Comparison of ENCODE assay signal across 9 cellular contexts in the genomic region with DNA sequence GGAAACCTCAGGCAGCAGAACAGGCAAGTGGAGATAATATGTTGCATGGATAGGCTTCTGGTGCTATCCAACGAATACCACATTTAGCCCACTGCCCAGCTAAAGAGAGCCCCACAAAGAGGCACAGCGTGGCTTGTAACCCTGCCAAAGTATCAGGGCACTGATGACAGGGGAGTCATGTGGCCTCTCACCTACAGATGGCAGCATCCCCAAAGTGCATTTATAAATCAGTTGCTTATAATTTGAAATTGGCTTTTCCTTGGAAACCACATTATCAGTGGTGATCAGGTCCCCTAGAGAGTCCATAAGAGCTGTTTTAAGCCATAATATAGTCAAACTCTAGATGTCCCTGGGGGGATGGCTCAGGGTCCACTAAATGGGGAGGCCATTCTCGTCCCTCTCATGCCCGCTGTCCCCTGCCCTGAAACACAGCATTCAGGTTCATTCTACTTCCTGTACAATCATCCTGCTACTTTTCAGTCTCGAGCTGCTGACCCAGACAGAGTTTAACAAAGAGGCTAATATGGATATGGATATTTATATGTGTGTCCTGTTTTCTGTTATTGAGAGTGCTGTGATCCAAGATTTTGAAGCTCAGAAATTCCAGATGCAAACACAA. TPM values are rescaled to one million over a fixed set of nuclear protein-coding genes. Genes with fewer than 3 reads are reported as not detected.
DNase-seq lines count a peak whose midpoint lies in the region; ATAC-seq and TF ChIP-seq lines count a peak whose summit lies in the region.
"Had no signal": no experiment of that assay in that cellular context is flagged by ENCODE, and none has a peak within 500 bp of the region (broad histone marks: within the 10 kb centered on the region; RNA-seq: fewer than 3 reads in every experiment).

No MANE protein-coding gene starts in this region.

- peak; percentile 22 for DNase-seq in A172 (ENCODE audit: low spot score)
- DNase-seq in OCI-M1 (lab: John Stamatoyannopoulos, UW), result peak; percentile 28
- DNase-seq in germinal center (ENCODE audit: low spot score), result peak; percentile 2
- no peak for DNase-seq in upper lobe of right lung
- no peak for DNase-seq in suprapubic skin (ENCODE audit: low spot score in 2 of 2)
- no peak for DNase-seq in DMS114 treated with DMSO at 0.1 percent for 48 hours (lab: John Stamatoyannopoulos, UW; ENCODE audit: unreplicated experiment)

- intact Hi-C loops in upper lobe of right lung (cut with DNase I), result no loop called here

- ATAC-seq in GM18909 (IDR thresholded peaks at IDR 0.05; ENCODE audit: poor library complexity, unreplicated experiment) (peak; percentile 50), upper lobe of right lung (no peak), HG03039 (IDR thresholded peaks at IDR 0.05; ENCODE audit: unreplicated experiment) (no peak)

- no peaks in the 10 kb centered on the region for H3K9me3 ChIP-seq in upper lobe of right lung
- no peaks in the 10 kb centered on the region for H3K9me3 ChIP-seq in suprapubic skin

- TF ChIP-seq POLR2A in suprapubic skin (IDR thresholded peaks at IDR 0.05), result no peak

- H3K27me3 ChIP-seq in upper lobe of right lung, result no peaks in the 10 kb centered on the region
- no peaks in the 10 kb centered on the region for H3K27me3 ChIP-seq in suprapubic skin

- H3K4me1 ChIP-seq in upper lobe of right lung (no peaks in the 10 kb centered on the region), suprapubic skin (no peaks in the 10 kb centered on the region)

- no peaks in the 10 kb centered on the region for H3K36me3 ChIP-seq in upper lobe of right lung
- H3K36me3 ChIP-seq in suprapubic skin, result no peaks in the 10 kb centered on the region

- 47% methylated on average over 5 of the region's 5 CpGs for WGBS in suprapubic skin

- no peak overlapping the region for H3K4me3 ChIP-seq in upper lobe of right lung
- H3K4me3 ChIP-seq in suprapubic skin, result no peak overlapping the region
- H3K4me3 ChIP-seq: skin epidermis had no signal

- peak; percentile 41 for TF ChIP-seq CTCF in upper lobe of right lung (IDR thresholded peaks at IDR 0.05)
- peak in 1 of 2 donors; percentile 18 for TF ChIP-seq CTCF in suprapubic skin (IDR thresholded peaks at IDR 0.05)

- no peak overlapping the region for H3K27ac ChIP-seq in upper lobe of right lung
- H3K27ac ChIP-seq in suprapubic skin, result no peak overlapping the region
- H3K27ac ChIP-seq: skin epidermis had no signal

- no peak for TF ChIP-seq EP300 in suprapubic skin (IDR thresholded peaks at IDR 0.05)

RNA-seq across cellular contexts. Expression of a gene that starts 28.6 kb away (rescaled TPM):
- 63.8 and 71.2 TPM in 2 replicates for total RNA-seq in A172 (2014; rRNA removed; shearing (Covaris generic))
- total RNA-seq in upper lobe of right lung (56.7 TPM), suprapubic skin (10 to 100 TPM; 18.4 to 46.5 (median 36.4) TPM)

Comparison
In these comparisons a context has a peak if more than half of its experiments do, and no peak if none do; other contexts are left out.
1. DNase-seq: peak in A172 (single experiment), OCI-M1 (single experiment) and germinal center (single experiment); none in upper lobe of right lung (single experiment), suprapubic skin (0 of 2) and DMS114 treated with DMSO at 0.1 percent for 48 hours (single experiment).